Comparison of ENCODE assay signal across 21 cellular contexts in genomic region chr11:85951049-85951405, GRCh38.
DNase-seq lines count a peak whose midpoint lies in the region; ATAC-seq, FAIRE-seq and TF ChIP-seq lines count a peak whose summit lies in the region.
"Had no signal": no experiment of that assay in that cellular context is flagged by ENCODE, and none has a peak within 500 bp of the region (broad histone marks: within the 10 kb centered on the region; RNA-seq: fewer than 3 reads in every experiment).

No MANE protein-coding gene starts in this region.

- H3K4me3 Mint-ChIP-seq in activated T-helper 2 cell treated with anti-CD3 and anti-CD28 coated beads, Interferon-gamma antibody, Interleukin-2, Interleukin-4, amounts not matched to agents 10 μg/mL and 5 μg/mL and 100 μg/mL, durations not matched to agents 14 hours and 24 hours and 36 hours (ENCODE audit: low read depth) = no peak overlapping the region

- WGBS in A549 (ENCODE audit: missing lambda C conversion rate) = 93% methylated on average over 4 of the region's 4 CpGs
- 91 to 97% methylated on average over 4 of the region's 4 CpGs for WGBS in heart right ventricle, 2 donors

- H3K4me2 ChIP-seq in A549 (no peak overlapping the region), DND-41 (ENCODE audit: insufficient read depth, low read length) (no peak overlapping the region)

- H3K27ac Mint-ChIP-seq in activated T-helper 2 cell treated with anti-CD3 and anti-CD28 coated beads, Interferon-gamma antibody, Interleukin-2, Interleukin-4, amounts not matched to agents 10 μg/mL and 5 μg/mL and 100 μg/mL, durations not matched to agents 14 hours and 24 hours and 36 hours = peak overlapping the region; percentile 10

- peaks cover 20% of the 10 kb centered on the region for H3K9me3 Mint-ChIP-seq in activated T-helper 2 cell treated with anti-CD3 and anti-CD28 coated beads, Interferon-gamma antibody, Interleukin-2, Interleukin-4, amounts not matched to agents 10 μg/mL and 5 μg/mL and 100 μg/mL, durations not matched to agents 14 hours and 24 hours and 36 hours

- CTCF ChIA-PET in A549 (lab: Yijun Ruan, JAX) = no interaction called here

- no peak for TF ChIP-seq RAD21 in A549 (conservative IDR thresholded peaks at IDR 0.05 in 1 of 2, IDR thresholded peaks at IDR 0.05 in 1 of 2)

- TF ChIP-seq EP300 in A549 (IDR thresholded peaks at IDR 0.05) = no peak

- H3K79me2 ChIP-seq in DND-41 (ENCODE audit: insufficient read depth, low read length) = no peaks in the 10 kb centered on the region

- no peaks in the 10 kb centered on the region for H3K27me3 ChIP-seq in DND-41 (ENCODE audit: insufficient read depth, low read length, poor library complexity)
- no peaks in the 10 kb centered on the region for H3K27me3 ChIP-seq in SJCRH30
- H3K27me3 ChIP-seq in heart right ventricle = no peaks in the 10 kb centered on the region

- H3K4me1 ChIP-seq in A549 = peaks cover 18% of the 10 kb centered on the region
- no peaks in the 10 kb centered on the region for H3K4me1 ChIP-seq in DND-41 (ENCODE audit: insufficient read depth, low read length)
- no peaks in the 10 kb centered on the region for H3K4me1 ChIP-seq in SJCRH30
- H3K4me1 ChIP-seq in heart right ventricle = peaks cover 14 to 60% (median 38%) of the 10 kb centered on the region in 9 donors
- H3K4me1 ChIP-seq: HAP-1 had no signal

- H3K4me3 ChIP-seq in A549 (no peak overlapping the region), DND-41 (ENCODE audit: low read depth in 1 of 2, low read length in 2 of 2) (no peak overlapping the region), SJCRH30 (no peak overlapping the region), heart right ventricle (no peak overlapping the region)
- H3K4me3 ChIP-seq: HAP-1 had no signal

- H4K20me1 ChIP-seq in DND-41 (ENCODE audit: insufficient read depth, low read length) = no peaks in the 10 kb centered on the region

- no peak for TF ChIP-seq POLR2A in A549 (IDR thresholded peaks at IDR 0.05; ENCODE audit: low read length)

- peaks cover 46% of the 10 kb centered on the region for H3K36me3 Mint-ChIP-seq in activated T-helper 2 cell treated with anti-CD3 and anti-CD28 coated beads, Interferon-gamma antibody, Interleukin-2, Interleukin-4, amounts not matched to agents 10 μg/mL and 5 μg/mL and 100 μg/mL, durations not matched to agents 14 hours and 24 hours and 36 hours (ENCODE audit: low read depth)

- DNase-seq in A549 (ENCODE audit: low read depth in 1 of 2, low spot score in 1 of 2) = no peak
- DNase-seq in DND-41 = no peak
- DNase-seq in activated T-helper 2 cell treated with anti-CD3 and anti-CD28 coated beads, Interferon-gamma antibody, Interleukin-2, Interleukin-4, amounts not matched to agents 10 μg/mL and 5 μg/mL and 100 μg/mL, durations not matched to agents 14 hours and 24 hours and 36 hours (ENCODE audit: low spot score) = no peak
- no peak for DNase-seq in left lobe of liver (ENCODE audit: low spot score)
- DNase-seq in cerebellar cortex (ENCODE audit: low spot score) = no peak
- no peak for DNase-seq in SJCRH30
- DNase-seq in mesenteric fat pad (ENCODE audit: low spot score) = no peak
- DNase-seq in heart right ventricle = no peak
- DNase-seq: ACHN; AML-193; COR-L47; NCI-H1436; NCI-H2029; NCI-H2171 treated with DMSO at 0.1 percent for 48 hours; NCI-H446 treated with DMSO at 0.1 percent for 48 hours; NK-92 treated with Interleukin-12 subunit alpha and Interleukin-12 subunit beta, amount 100 ng/mL, for 24 hours; RPMI8226; SIG-M5 had no signal

- FAIRE-seq in A549 (lab: Jason Lieb, UNC) = no peak
- FAIRE-seq: HTR-8/SVneo had no signal

- no peak overlapping the region for H2AFZ ChIP-seq in DND-41 (ENCODE audit: low read depth, low read length)

- peaks cover 28% of the 10 kb centered on the region for H3K4me1 Mint-ChIP-seq in activated T-helper 2 cell treated with anti-CD3 and anti-CD28 coated beads, Interferon-gamma antibody, Interleukin-2, Interleukin-4, amounts not matched to agents 10 μg/mL and 5 μg/mL and 100 μg/mL, durations not matched to agents 14 hours and 24 hours and 36 hours (ENCODE audit: low read depth)

- POLR2A ChIA-PET in A549 (lab: Yijun Ruan, JAX) = interaction anchor here (0.6 kb wide), 1 partner anchor 312 kb away, joined by 3 read pairs; no protein-coding TSS in a partner anchor

- intact Hi-C loops in activated T-helper 2 cell treated with anti-CD3 and anti-CD28 coated beads, Interferon-gamma antibody, Interleukin-2, Interleukin-4, amounts not matched to agents 10 μg/mL and 5 μg/mL and 100 μg/mL, durations not matched to agents 14 hours and 24 hours and 36 hours (cut with micrococcal nuclease) = no loop called here
- intact Hi-C loops in heart right ventricle (cut with DNase I) = no loop called here

- ATAC-seq in A549 = peak; percentile 30 to 41; a peak in 3 of 6 replicates
- ATAC-seq in DND-41 (ENCODE audit: insufficient read depth, low read depth) = peak; percentile 36; the same call in 1 of the 3 replicates
- ATAC-seq in left lobe of liver = peak; percentile 37
- ATAC-seq in heart right ventricle = no peak

- TF ChIP-seq CTCF in A549 (IDR thresholded peaks at IDR 0.05) (no peak), DND-41 (IDR thresholded peaks at IDR 0.05; ENCODE audit: borderline replicate concordance, extremely low read depth, low read length, poor library complexity, severe bottlenecking) (no peak), heart right ventricle (IDR thresholded peaks at IDR 0.05) (no peak)

- no peaks in the 10 kb centered on the region for H3K27me3 Mint-ChIP-seq in activated T-helper 2 cell treated with anti-CD3 and anti-CD28 coated beads, Interferon-gamma antibody, Interleukin-2, Interleukin-4, amounts not matched to agents 10 μg/mL and 5 μg/mL and 100 μg/mL, durations not matched to agents 14 hours and 24 hours and 36 hours (ENCODE audit: low read depth)

- H3K27ac ChIP-seq in A549 = no peak overlapping the region
- H3K27ac ChIP-seq in DND-41 (ENCODE audit: low read length) = no peak overlapping the region
- no peak overlapping the region for H3K27ac ChIP-seq in SJCRH30
- H3K27ac ChIP-seq in heart right ventricle = no peak overlapping the region
- H3K27ac ChIP-seq: HL-60 had no signal

- H3K36me3 ChIP-seq in DND-41 (ENCODE audit: insufficient read depth, low read length) (peaks cover 17% of the 10 kb centered on the region), SJCRH30 (peaks cover 14% of the 10 kb centered on the region), heart right ventricle (peaks cover 0 to 26% (median 1%) of the 10 kb centered on the region in 9 donors)
- H3K36me3 ChIP-seq: HAP-1 had no signal

- H3K9me3 ChIP-seq in A549 (no peaks in the 10 kb centered on the region), DND-41 (ENCODE audit: insufficient read depth, low read length, severe bottlenecking) (no peaks in the 10 kb centered on the region), SJCRH30 (replicated peaks) (peaks cover 3% of the 10 kb centered on the region; the same call in 1 of the 2 replicates), heart right ventricle (peaks cover 0 to 9% (median 0%) of the 10 kb centered on the region in 11 donors)
- H3K9me3 ChIP-seq: HAP-1 had no signal

- no peak overlapping the region for H3K9ac ChIP-seq in DND-41 (ENCODE audit: low read depth, low read length)

TF ChIP-seq in A549, 52 proteins besides CTCF, POLR2A, EP300 and RAD21:
- no peak for TF ChIP-seq ESRRA (IDR thresholded peaks at IDR 0.05; ENCODE audit: borderline replicate concordance, low read length)
- TF ChIP-seq ZC3H11A (IDR thresholded peaks at IDR 0.05) = no peak
- no peak for TF ChIP-seq SREBF2 (IDR thresholded peaks at IDR 0.05)
- no peak for TF ChIP-seq HEYL (CRISPR knock-in tag; IDR thresholded peaks at IDR 0.05)
- TF ChIP-seq FOSB (CRISPR knock-in tag; IDR thresholded peaks at IDR 0.05) = no peak
- no peak for TF ChIP-seq RCOR1 (IDR thresholded peaks at IDR 0.05; ENCODE audit: low read depth, low read length)
- TF ChIP-seq PBX3 (IDR thresholded peaks at IDR 0.05) = no peak
- no peak for TF ChIP-seq ZSCAN20 (CRISPR knock-in tag; IDR thresholded peaks at IDR 0.05)
- TF ChIP-seq CHD2 (IDR thresholded peaks at IDR 0.05; ENCODE audit: low read length, partially characterized antibody) = no peak
- TF ChIP-seq ATOH8 (CRISPR knock-in tag; IDR thresholded peaks at IDR 0.05; ENCODE audit: low read depth) = no peak
- TF ChIP-seq ZFP36 (IDR thresholded peaks at IDR 0.05; ENCODE audit: borderline replicate concordance, partially characterized antibody) = no peak
- no peak for TF ChIP-seq MYC (IDR thresholded peaks at IDR 0.05; ENCODE audit: borderline replicate concordance, low read length)
- TF ChIP-seq FOXS1 (CRISPR knock-in tag; IDR thresholded peaks at IDR 0.05) = no peak
- TF ChIP-seq TFCP2L1 (CRISPR knock-in tag; IDR thresholded peaks at IDR 0.05) = no peak
- no peak for TF ChIP-seq CEBPB (IDR thresholded peaks at IDR 0.05)

Comparison
In these comparisons a context has a peak if more than half of its experiments do, and no peak if none do; other contexts are left out.
1. ATAC-seq: peak in A549 (2 of 2), DND-41 (single experiment) and left lobe of liver (single experiment); none in heart right ventricle (0 of 8).